Comparison of ENCODE assay signal across 2 cellular contexts in genomic region chr12:14928946-14929345, GRCh38.
TF ChIP-seq lines count a peak whose summit lies in the region.

No MANE protein-coding gene starts in this region.

TF ChIP-seq in liver, 16 proteins besides CTCF, POLR2A, EP300 and RAD21:
- TF ChIP-seq SP1 (IDR thresholded peaks at IDR 0.05) (peak; percentile 24), TAF1 (conservative IDR thresholded peaks at IDR 0.05) (no peak)
TF ChIP-seq in liver: peak in this region for 1.

TF ChIP-seq in HepG2, 621 proteins besides CTCF, POLR2A, EP300 and RAD21:
- TF ChIP-seq ZNF746 (CRISPR knock-in tag; IDR thresholded peaks at IDR 0.05), result no peak
- TF ChIP-seq HOXA5 (CRISPR knock-in tag; IDR thresholded peaks at IDR 0.05), result no peak
- TF ChIP-seq ZC3H4 (CRISPR knock-in tag; IDR thresholded peaks at IDR 0.05; ENCODE audit: borderline replicate concordance), result no peak
- no peak for TF ChIP-seq JDP2 (CRISPR knock-in tag; IDR thresholded peaks at IDR 0.05; ENCODE audit: borderline replicate concordance)
- no peak for TF ChIP-seq MTF2 (CRISPR knock-in tag; IDR thresholded peaks at IDR 0.05; ENCODE audit: borderline replicate concordance)
- no peak for TF ChIP-seq ZNF776 (CRISPR knock-in tag; IDR thresholded peaks at IDR 0.05)
- no peak for TF ChIP-seq ATM (IDR thresholded peaks at IDR 0.05; ENCODE audit: borderline replicate concordance)
- no peak for TF ChIP-seq KLF16 (CRISPR knock-in tag; IDR thresholded peaks at IDR 0.05)
- TF ChIP-seq ZNF556 (CRISPR knock-in tag; IDR thresholded peaks at IDR 0.05; ENCODE audit: borderline replicate concordance), result no peak
- TF ChIP-seq NCOA2 (CRISPR knock-in tag; IDR thresholded peaks at IDR 0.05), result no peak
- no peak for TF ChIP-seq ZNF780A (CRISPR knock-in tag; IDR thresholded peaks at IDR 0.05)
- no peak for TF ChIP-seq THAP11 (CRISPR knock-in tag; IDR thresholded peaks at IDR 0.05)
TF ChIP-seq in HepG2: peak in this region for 0.
